35 cellular contexts compared by ENCODE assay signal in genomic region chr1:38648417-38648816, GRCh38.
"Had no signal": no experiment of that assay in that cellular context is flagged by ENCODE, and none has a peak within 500 bp of the region (broad histone marks: within the 10 kb centered on the region; RNA-seq: fewer than 3 reads in every experiment).

No MANE protein-coding gene starts in this region.

- H3K9me3 ChIP-seq: adrenal gland, body of pancreas, breast epithelium had no signal

- H3K4me3 ChIP-seq: adrenal gland, body of pancreas, breast epithelium had no signal

- H3K27ac ChIP-seq: adrenal gland, body of pancreas, brain microvascular endothelial cell, breast epithelium, WERI-Rb-1 had no signal

- H3K4me1 ChIP-seq: adrenal gland, body of pancreas, breast epithelium had no signal

- ATAC-seq: activated CD4-positive, alpha-beta T cell treated with anti-CD3 and anti-CD28 coated beads for 36 hours; activated CD4-positive, CD25-positive, alpha-beta regulatory T cell treated with anti-CD3 and anti-CD28 coated beads, Interleukin-2, amount 50 U/mL, for 24 hours; activated CD8-positive, alpha-beta memory T cell treated with anti-CD3 and anti-CD28 coated beads, Interleukin-2, amount 10 ng/mL, durations not matched to agents 7 days and 5 days; activated CD8-positive, alpha-beta T cell treated with anti-CD3 and anti-CD28 coated beads, Interleukin-2, amount 10 ng/mL, durations not matched to agents 7 days and 5 days; activated naive CD4-positive, alpha-beta T cell treated with anti-CD3 and anti-CD28 coated beads, Interleukin-2, amount 50 U/mL, for 72 hours; body of pancreas; WTC11 had no signal

- H3K36me3 ChIP-seq: adrenal gland, brain microvascular endothelial cell, breast epithelium, WERI-Rb-1 had no signal

- H3K9me3 Mint-ChIP-seq: activated CD4-positive, alpha-beta memory T cell treated with anti-CD3 and anti-CD28 coated beads, Interleukin-2, amount 10 ng/mL, durations not matched to agents 7 days and 5 days; activated CD4-positive, alpha-beta T cell treated with anti-CD3 and anti-CD28 coated beads, Interleukin-2, amount 10 ng/mL, durations not matched to agents 7 days and 5 days; activated naive CD4-positive, alpha-beta T cell treated with anti-CD3 and anti-CD28 coated beads for 36 hours; activated naive CD4-positive, alpha-beta T cell treated with anti-CD3 and anti-CD28 coated beads, Interleukin-2, amount 50 U/mL, for 72 hours; activated naive CD8-positive, alpha-beta T cell treated with anti-CD3 and anti-CD28 coated beads for 36 hours; activated T-cell treated with anti-CD3 and anti-CD28 coated beads, Interleukin-2, amount 50 U/mL, for 24 hours; T-helper 1 cell treated with Interleukin-12 subunit alpha and Interleukin-12 subunit beta and Interleukin-4 antibody, amounts not matched to agents 30 μg/mL and 1 μg/mL, for 36 hours; T-helper 2 cell treated with Interferon-gamma antibody and Interleukin-4, amounts not matched to agents 5 μg/mL and 100 μg/mL, for 36 hours had no signal

- H3K27ac Mint-ChIP-seq: activated CD4-positive, alpha-beta memory T cell treated with anti-CD3 and anti-CD28 coated beads, Interleukin-2, amount 10 ng/mL, durations not matched to agents 7 days and 5 days; activated CD4-positive, alpha-beta T cell treated with anti-CD3 and anti-CD28 coated beads for 36 hours; activated CD4-positive, alpha-beta T cell treated with anti-CD3 and anti-CD28 coated beads, Interleukin-2, amount 10 ng/mL, durations not matched to agents 7 days and 5 days; activated CD8-positive, alpha-beta memory T cell treated with anti-CD3 and anti-CD28 coated beads, Interleukin-2, amount 10 ng/mL, durations not matched to agents 7 days and 5 days; activated CD8-positive, alpha-beta T cell treated with anti-CD3 and anti-CD28 coated beads, Interleukin-2, amount 10 ng/mL, durations not matched to agents 7 days and 5 days; activated naive CD4-positive, alpha-beta T cell treated with anti-CD3 and anti-CD28 coated beads for 36 hours; activated naive CD8-positive, alpha-beta T cell treated with anti-CD3 and anti-CD28 coated beads for 36 hours; activated T-cell treated with anti-CD3 and anti-CD28 coated beads, Interleukin-2, amount 50 U/mL, for 24 hours; T-helper 1 cell treated with Interleukin-12 subunit alpha and Interleukin-12 subunit beta and Interleukin-4 antibody, amounts not matched to agents 30 μg/mL and 1 μg/mL, for 36 hours; T-helper 2 cell treated with Interferon-gamma antibody and Interleukin-4, amounts not matched to agents 5 μg/mL and 100 μg/mL, for 36 hours; WTC11 had no signal

- H3K27me3 Mint-ChIP-seq: activated CD4-positive, alpha-beta T cell treated with anti-CD3 and anti-CD28 coated beads, Interleukin-2, amount 10 ng/mL, durations not matched to agents 7 days and 5 days had no signal

- H3K36me3 Mint-ChIP-seq: activated CD8-positive, alpha-beta memory T cell treated with anti-CD3 and anti-CD28 coated beads, Interleukin-2, amount 10 ng/mL, durations not matched to agents 7 days and 5 days; activated naive CD4-positive, alpha-beta T cell treated with anti-CD3 and anti-CD28 coated beads, Interleukin-2, amount 50 U/mL, for 72 hours; activated naive CD8-positive, alpha-beta T cell treated with anti-CD3 and anti-CD28 coated beads for 36 hours had no signal

- H3K4me1 Mint-ChIP-seq: activated CD4-positive, alpha-beta memory T cell treated with anti-CD3 and anti-CD28 coated beads, Interleukin-2, amount 10 ng/mL, durations not matched to agents 7 days and 5 days; activated CD4-positive, alpha-beta T cell treated with anti-CD3 and anti-CD28 coated beads for 36 hours; activated CD4-positive, alpha-beta T cell treated with anti-CD3 and anti-CD28 coated beads, Interleukin-2, amount 10 ng/mL, durations not matched to agents 7 days and 5 days; activated CD8-positive, alpha-beta memory T cell treated with anti-CD3 and anti-CD28 coated beads, Interleukin-2, amount 10 ng/mL, durations not matched to agents 7 days and 5 days; activated naive CD8-positive, alpha-beta T cell treated with anti-CD3 and anti-CD28 coated beads for 36 hours; WTC11 had no signal

- H3K27me3 ChIP-seq: adrenal gland, body of pancreas, brain microvascular endothelial cell had no signal

- DNase-seq: activated CD4-positive, alpha-beta memory T cell treated with anti-CD3 and anti-CD28 coated beads, Interleukin-2, amount 10 ng/mL, durations not matched to agents 7 days and 5 days; activated CD4-positive, alpha-beta T cell treated with anti-CD3 and anti-CD28 coated beads for 1 hour; activated CD4-positive, alpha-beta T cell treated with anti-CD3 and anti-CD28 coated beads for 36 hours; activated CD4-positive, alpha-beta T cell treated with anti-CD3 and anti-CD28 coated beads for 48 hours; activated CD4-positive, alpha-beta T cell treated with anti-CD3 and anti-CD28 coated beads, Interleukin-2, amount 10 ng/mL, durations not matched to agents 7 days and 5 days; activated CD4-positive, alpha-beta T cell treated with anti-CD3 and anti-CD28 coated beads, Interleukin-2, amount 50 U/mL, for 48 hours; activated CD4-positive, CD25-positive, alpha-beta regulatory T cell; activated CD8-positive, alpha-beta memory T cell treated with anti-CD3 and anti-CD28 coated beads for 24 hours; activated CD8-positive, alpha-beta memory T cell treated with anti-CD3 and anti-CD28 coated beads, Interleukin-2, amount 10 ng/mL, durations not matched to agents 7 days and 5 days; activated CD8-positive, alpha-beta memory T cell treated with anti-CD3 and anti-CD28 coated beads, Interleukin-2, amount 50 U/mL, for 48 hours; activated CD8-positive, alpha-beta T cell treated with anti-CD3 and anti-CD28 coated beads, Interleukin-2, amount 10 ng/mL, durations not matched to agents 7 days and 5 days; activated effector memory CD4-positive, alpha-beta T cell treated with anti-CD3 and anti-CD28 coated beads, Interleukin-2, amount 50 U/mL, for 16 hours; activated gamma-delta T cell treated with Interleukin-2 at 50 U/mL for 16 hours; activated naive CD4-positive, alpha-beta T cell; activated naive CD4-positive, alpha-beta T cell treated with anti-CD3 and anti-CD28 coated beads for 36 hours; activated naive CD4-positive, alpha-beta T cell treated with anti-CD3 and anti-CD28 coated beads, Interleukin-2, amount 50 U/mL, for 16 hours; activated naive CD8-positive, alpha-beta T cell treated with anti-CD3 and anti-CD28 coated beads for 36 hours; activated T-cell treated with anti-CD3 and anti-CD28 coated beads, Interleukin-2, amount 50 U/mL, for 24 hours; activated T-cell treated with anti-CD3 and anti-CD28 coated beads, Interleukin-2, amount 50 U/mL, for 48 hours; adrenal gland; amniotic stem cell; body of pancreas; brain microvascular endothelial cell; central memory CD4-positive, alpha-beta T cell; SW 1271; T-helper 1 cell; T-helper 2 cell; T-helper 9 cell; WERI-Rb-1 had no signal

- H3K4me3 Mint-ChIP-seq: activated CD4-positive, alpha-beta memory T cell treated with anti-CD3 and anti-CD28 coated beads, Interleukin-2, amount 10 ng/mL, durations not matched to agents 7 days and 5 days; activated CD4-positive, alpha-beta T cell treated with anti-CD3 and anti-CD28 coated beads for 36 hours; activated CD4-positive, alpha-beta T cell treated with anti-CD3 and anti-CD28 coated beads, Interleukin-2, amount 10 ng/mL, durations not matched to agents 7 days and 5 days; activated CD8-positive, alpha-beta memory T cell treated with anti-CD3 and anti-CD28 coated beads, Interleukin-2, amount 10 ng/mL, durations not matched to agents 7 days and 5 days; activated CD8-positive, alpha-beta T cell treated with anti-CD3 and anti-CD28 coated beads, Interleukin-2, amount 10 ng/mL, durations not matched to agents 7 days and 5 days; activated naive CD4-positive, alpha-beta T cell treated with anti-CD3 and anti-CD28 coated beads for 36 hours; activated naive CD8-positive, alpha-beta T cell treated with anti-CD3 and anti-CD28 coated beads for 36 hours; activated T-cell treated with anti-CD3 and anti-CD28 coated beads, Interleukin-2, amount 50 U/mL, for 24 hours; T-helper 1 cell treated with Interleukin-12 subunit alpha and Interleukin-12 subunit beta and Interleukin-4 antibody, amounts not matched to agents 30 μg/mL and 1 μg/mL, for 36 hours; T-helper 2 cell treated with Interferon-gamma antibody and Interleukin-4, amounts not matched to agents 5 μg/mL and 100 μg/mL, for 36 hours; WTC11 had no signal
